In the genomic region with DNA sequence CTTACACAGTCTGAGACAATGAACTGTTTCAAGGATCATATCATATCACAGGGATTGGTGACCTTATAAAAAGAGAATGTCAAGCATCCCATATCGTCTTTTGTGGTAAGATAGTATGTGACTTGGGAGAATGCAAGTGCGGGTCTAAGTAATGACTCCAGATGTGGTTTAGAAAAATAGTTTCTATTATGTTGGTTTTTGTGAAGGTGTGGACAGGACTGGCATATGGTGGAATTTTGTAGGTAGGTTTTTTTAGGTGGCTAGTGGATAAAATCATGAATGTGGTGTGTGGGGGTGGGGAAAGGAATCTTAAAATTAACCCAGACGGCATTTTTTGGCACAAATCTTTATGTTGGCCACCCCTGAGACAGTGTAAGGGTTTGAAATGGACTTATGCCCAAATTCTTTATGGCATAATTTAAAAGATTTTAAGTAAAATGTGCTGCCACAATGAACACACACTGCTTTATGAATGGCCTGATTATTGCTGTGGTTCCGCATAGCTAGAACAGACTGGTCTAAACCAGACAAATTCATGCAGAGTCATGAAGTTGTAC, we compare ENCODE assay signal across 1 cellular context.
TF ChIP-seq lines count a peak whose summit lies in the region.

No MANE protein-coding gene starts in this region.

TF ChIP-seq in GM23338, 12 proteins besides CTCF, POLR2A, EP300 and RAD21 (continued from another document):
- TF ChIP-seq EZH2 (IDR thresholded peaks at IDR 0.05; ENCODE audit: low read depth, unreplicated experiment) (no peak), JUNB (IDR thresholded peaks at IDR 0.05; ENCODE audit: unreplicated experiment) (no peak), STAT1 (IDR thresholded peaks at IDR 0.05; ENCODE audit: unreplicated experiment) (no peak), ZNF331 (CRISPR knock-in tag; IDR thresholded peaks at IDR 0.05; ENCODE audit: low read depth) (no peak), POLR2AphosphoS5 (IDR thresholded peaks at IDR 0.05; ENCODE audit: low read depth) (no peak), ZNF114 (CRISPR knock-in tag; IDR thresholded peaks at IDR 0.05) (no peak)
- TF ChIP-seq, protein P1, sequence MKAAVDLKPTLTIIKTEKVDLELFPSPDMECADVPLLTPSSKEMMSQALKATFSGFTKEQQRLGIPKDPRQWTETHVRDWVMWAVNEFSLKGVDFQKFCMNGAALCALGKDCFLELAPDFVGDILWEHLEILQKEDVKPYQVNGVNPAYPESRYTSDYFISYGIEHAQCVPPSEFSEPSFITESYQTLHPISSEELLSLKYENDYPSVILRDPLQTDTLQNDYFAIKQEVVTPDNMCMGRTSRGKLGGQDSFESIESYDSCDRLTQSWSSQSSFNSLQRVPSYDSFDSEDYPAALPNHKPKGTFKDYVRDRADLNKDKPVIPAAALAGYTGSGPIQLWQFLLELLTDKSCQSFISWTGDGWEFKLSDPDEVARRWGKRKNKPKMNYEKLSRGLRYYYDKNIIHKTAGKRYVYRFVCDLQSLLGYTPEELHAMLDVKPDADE (IDR thresholded peaks at IDR 0.05), result no peak
- TF ChIP-seq, protein P2, sequence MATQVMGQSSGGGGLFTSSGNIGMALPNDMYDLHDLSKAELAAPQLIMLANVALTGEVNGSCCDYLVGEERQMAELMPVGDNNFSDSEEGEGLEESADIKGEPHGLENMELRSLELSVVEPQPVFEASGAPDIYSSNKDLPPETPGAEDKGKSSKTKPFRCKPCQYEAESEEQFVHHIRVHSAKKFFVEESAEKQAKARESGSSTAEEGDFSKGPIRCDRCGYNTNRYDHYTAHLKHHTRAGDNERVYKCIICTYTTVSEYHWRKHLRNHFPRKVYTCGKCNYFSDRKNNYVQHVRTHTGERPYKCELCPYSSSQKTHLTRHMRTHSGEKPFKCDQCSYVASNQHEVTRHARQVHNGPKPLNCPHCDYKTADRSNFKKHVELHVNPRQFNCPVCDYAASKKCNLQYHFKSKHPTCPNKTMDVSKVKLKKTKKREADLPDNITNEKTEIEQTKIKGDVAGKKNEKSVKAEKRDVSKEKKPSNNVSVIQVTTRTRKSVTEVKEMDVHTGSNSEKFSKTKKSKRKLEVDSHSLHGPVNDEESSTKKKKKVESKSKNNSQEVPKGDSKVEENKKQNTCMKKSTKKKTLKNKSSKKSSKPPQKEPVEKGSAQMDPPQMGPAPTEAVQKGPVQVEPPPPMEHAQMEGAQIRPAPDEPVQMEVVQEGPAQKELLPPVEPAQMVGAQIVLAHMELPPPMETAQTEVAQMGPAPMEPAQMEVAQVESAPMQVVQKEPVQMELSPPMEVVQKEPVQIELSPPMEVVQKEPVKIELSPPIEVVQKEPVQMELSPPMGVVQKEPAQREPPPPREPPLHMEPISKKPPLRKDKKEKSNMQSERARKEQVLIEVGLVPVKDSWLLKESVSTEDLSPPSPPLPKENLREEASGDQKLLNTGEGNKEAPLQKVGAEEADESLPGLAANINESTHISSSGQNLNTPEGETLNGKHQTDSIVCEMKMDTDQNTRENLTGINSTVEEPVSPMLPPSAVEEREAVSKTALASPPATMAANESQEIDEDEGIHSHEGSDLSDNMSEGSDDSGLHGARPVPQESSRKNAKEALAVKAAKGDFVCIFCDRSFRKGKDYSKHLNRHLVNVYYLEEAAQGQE (IDR thresholded peaks at IDR 0.05; ENCODE audit: unreplicated experiment), result no peak
